Comparison of ENCODE assay signal across 9 cellular contexts in the genomic region with DNA sequence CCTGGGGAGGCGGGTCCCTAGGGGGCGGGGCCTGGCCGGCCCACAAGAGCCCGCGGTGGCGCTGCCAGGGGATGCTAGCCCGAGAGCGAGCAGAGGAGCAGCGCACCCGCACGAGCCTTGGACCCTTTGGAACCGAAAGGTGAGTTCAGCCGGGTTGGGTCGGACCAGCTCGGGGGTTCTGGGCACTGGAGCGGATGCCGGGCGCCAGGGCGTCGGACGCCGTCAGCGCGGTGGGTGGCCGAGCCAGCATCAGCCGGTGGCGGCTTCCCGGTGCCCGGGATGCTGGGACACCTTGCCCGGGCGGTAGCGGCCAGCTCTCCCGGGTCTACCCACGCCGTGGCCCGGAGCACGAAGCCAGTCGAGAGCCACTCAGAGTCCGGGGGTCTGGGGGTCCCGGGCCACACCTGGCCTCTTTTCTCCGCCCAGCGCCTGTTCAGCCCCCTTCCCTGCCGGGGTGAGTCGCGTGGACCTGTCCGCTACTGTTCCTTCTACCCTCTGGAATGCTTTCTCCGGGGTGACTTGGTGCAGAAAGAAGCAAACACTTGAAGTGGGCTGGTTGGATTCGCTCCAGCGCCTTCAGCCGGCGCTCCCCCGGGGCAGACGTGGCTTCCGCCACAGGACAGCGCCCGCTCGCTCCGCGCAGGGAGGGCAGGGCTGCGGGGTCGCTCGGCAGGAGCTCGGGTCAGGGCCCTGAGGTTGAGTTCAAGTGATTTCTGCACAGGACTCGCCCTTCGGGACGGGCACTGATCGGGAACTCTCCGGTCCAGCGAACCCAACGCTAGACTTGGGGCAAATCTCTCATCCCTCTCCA. TPM values are rescaled to one million over a fixed set of nuclear protein-coding genes. Genes with fewer than 3 reads are reported as not detected.
DNase-seq lines count a peak whose midpoint lies in the region; ATAC-seq and TF ChIP-seq lines count a peak whose summit lies in the region.
"Had no signal": no experiment of that assay in that cellular context is flagged by ENCODE, and none has a peak within 500 bp of the region (broad histone marks: within the 10 kb centered on the region; RNA-seq: fewer than 3 reads in every experiment).

A gene with protein sequence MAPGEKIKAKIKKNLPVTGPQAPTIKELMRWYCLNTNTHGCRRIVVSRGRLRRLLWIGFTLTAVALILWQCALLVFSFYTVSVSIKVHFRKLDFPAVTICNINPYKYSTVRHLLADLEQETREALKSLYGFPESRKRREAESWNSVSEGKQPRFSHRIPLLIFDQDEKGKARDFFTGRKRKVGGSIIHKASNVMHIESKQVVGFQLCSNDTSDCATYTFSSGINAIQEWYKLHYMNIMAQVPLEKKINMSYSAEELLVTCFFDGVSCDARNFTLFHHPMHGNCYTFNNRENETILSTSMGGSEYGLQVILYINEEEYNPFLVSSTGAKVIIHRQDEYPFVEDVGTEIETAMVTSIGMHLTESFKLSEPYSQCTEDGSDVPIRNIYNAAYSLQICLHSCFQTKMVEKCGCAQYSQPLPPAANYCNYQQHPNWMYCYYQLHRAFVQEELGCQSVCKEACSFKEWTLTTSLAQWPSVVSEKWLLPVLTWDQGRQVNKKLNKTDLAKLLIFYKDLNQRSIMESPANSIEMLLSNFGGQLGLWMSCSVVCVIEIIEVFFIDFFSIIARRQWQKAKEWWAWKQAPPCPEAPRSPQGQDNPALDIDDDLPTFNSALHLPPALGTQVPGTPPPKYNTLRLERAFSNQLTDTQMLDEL (plus strand): TSS at position 71 of the 811 bp plus-strand sequence. CDS start 3,527 bp downstream, outside the sequence.

- DNase-seq in EL = peak; percentile 7
- peak in 1 of 2 experiments; percentile 12 for DNase-seq in HAP-1 (ENCODE audit: low spot score in 2 of 2)
- DNase-seq in RWPE2 (ENCODE audit: low spot score) = no peak
- DNase-seq in cardiac muscle cell (ENCODE audit: low read depth in 1 of 2, low spot score in 1 of 2) = peak in 1 of 2 donors; percentile 39
- peak; percentile 63 for DNase-seq in retina
- DNase-seq in mucosa of gallbladder (ENCODE audit: low spot score) = no peak
- no peak for DNase-seq in stimulated activated CD4-positive, alpha-beta T cell treated with anti-CD3 and anti-CD28 coated beads, Interleukin-4, amount 100 ng/mL, for 4 hours
- no peak for DNase-seq in CD1c-positive myeloid dendritic cell (ENCODE audit: extremely low spot score)

- TF ChIP-seq CTCF in RWPE2 (IDR thresholded peaks at IDR 0.05; ENCODE audit: poor library complexity, severe bottlenecking) (peak; percentile 79), cardiac muscle cell (IDR thresholded peaks at IDR 0.05; ENCODE audit: low read depth, low read length) (no peak)

- H3K4me1 ChIP-seq in HAP-1 (no peaks in the 10 kb centered on the region), RWPE2 (ENCODE audit: insufficient read depth, poor library complexity, severe bottlenecking) (no peaks in the 10 kb centered on the region), cardiac muscle cell (ENCODE audit: low read depth) (no peaks in the 10 kb centered on the region)

- H3K27me3 ChIP-seq in HAP-1 (ENCODE audit: low read depth) (peaks cover 44% of the 10 kb centered on the region), RWPE2 (ENCODE audit: insufficient read depth, poor library complexity, severe bottlenecking) (peaks cover 16% of the 10 kb centered on the region), cardiac muscle cell (peaks cover 59% of the 10 kb centered on the region)

- H3K9me3 ChIP-seq in HAP-1 = no peaks in the 10 kb centered on the region
- H3K9me3 ChIP-seq in RWPE2 (ENCODE audit: severe bottlenecking) = no peaks in the 10 kb centered on the region
- no peaks in the 10 kb centered on the region for H3K9me3 ChIP-seq in cardiac muscle cell (ENCODE audit: low read depth)

- in situ Hi-C loops in HAP-1 (cut with MboI; ENCODE audit: low sequenced_read_pairs) = no loop called here

- H3K4me3 ChIP-seq in HAP-1 (peak within 1 kb of the TSS; percentile 12; the same call in 1 of the 2 replicates), RWPE2 (ENCODE audit: severe bottlenecking) (peak within 1 kb of the TSS; percentile 33), cardiac muscle cell (peak within 1 kb of the TSS; percentile 12)

- H3K36me3 ChIP-seq in HAP-1 (replicated peaks) (no peaks in the 10 kb centered on the region), RWPE2 (ENCODE audit: low read depth) (no peaks in the 10 kb centered on the region), cardiac muscle cell (no peaks in the 10 kb centered on the region)

- peak; percentile 53 for ATAC-seq in RWPE2 (ENCODE audit: low read depth)

- H3K27ac ChIP-seq in RWPE2 (ENCODE audit: poor library complexity, severe bottlenecking) = no peak within 1 kb of the TSS
- no peak within 1 kb of the TSS for H3K27ac ChIP-seq in cardiac muscle cell

RNA-seq across cellular contexts. Expression of the gene that starts here (rescaled TPM):
- total RNA-seq in cardiac muscle cell (0.04 TPM in 1 of 2 replicates, not detected in the other), mucosa of gallbladder (0.09 TPM)
- polyA plus RNA-seq in cardiac muscle cell = not detected in 2 replicates
- total RNA-seq: LHCN-M2 had no signal

Comparison
In these comparisons a context has a peak if more than half of its experiments do, and no peak if none do; other contexts are left out.
1. DNase-seq: peak in EL (single experiment) and retina (single experiment); none in RWPE2 (single experiment), mucosa of gallbladder (single experiment), stimulated activated CD4-positive, alpha-beta T cell treated with anti-CD3 and anti-CD28 coated beads, Interleukin-4, amount 100 ng/mL, for 4 hours (0 of 2) and CD1c-positive myeloid dendritic cell (single experiment).
2. Peak in every context shown above with its lines, with median percentiles within 50 percentile points of each other: H3K4me3 ChIP-seq.